In genomic region chr1:17601643-17602382, GRCh38 we compare ENCODE assay signal across 21 cellular contexts.
DNase-seq lines count a peak whose midpoint lies in the region; ATAC-seq and TF ChIP-seq lines count a peak whose summit lies in the region.
"Had no signal": no experiment of that assay in that cellular context is flagged by ENCODE, and none has a peak within 500 bp of the region (broad histone marks: within the 10 kb centered on the region; RNA-seq: fewer than 3 reads in every experiment).

No MANE protein-coding gene starts in this region.

- no peak overlapping the region for H2BK5ac ChIP-seq in neuronal stem cell (ENCODE audit: low read length)

- TF ChIP-seq CTCF in Loucy (conservative IDR thresholded peaks at IDR 0.05; ENCODE audit: low read length) (no peak), chondrocyte (IDR thresholded peaks at IDR 0.05) (no peak)

- no peak overlapping the region for H3K27ac Mint-ChIP-seq in chondrocyte (ENCODE audit: unreplicated experiment)
- H3K27ac Mint-ChIP-seq: activated naive CD4-positive, alpha-beta T cell treated with anti-CD3 and anti-CD28 coated beads, Interleukin-2, amount 50 U/mL, for 24 hours had no signal

- H3K9me3 Mint-ChIP-seq in chondrocyte (ENCODE audit: low read depth) = no peaks in the 10 kb centered on the region
- H3K9me3 Mint-ChIP-seq: activated B cell treated with CpG ODN at 0.5 μM for 24 hours; activated naive CD4-positive, alpha-beta T cell treated with anti-CD3 and anti-CD28 coated beads, Interleukin-2, amount 50 U/mL, for 24 hours had no signal

- peaks cover 20% of the 10 kb centered on the region for H3K4me1 ChIP-seq in Loucy (ENCODE audit: insufficient read depth, low read length, poor library complexity, severe bottlenecking)
- peaks cover 0 to 2% of the 10 kb centered on the region in 2 donors for H3K4me1 ChIP-seq in neuronal stem cell (ENCODE audit: control insufficient read depth in 2 of 2, insufficient read depth in 1 of 2, low read depth in 1 of 2, low read length in 2 of 2)

- H2BK120ac ChIP-seq in neuronal stem cell (ENCODE audit: low read depth, low read length) = no peak overlapping the region

- H3K4me3 ChIP-seq in Loucy (ENCODE audit: low read length, poor library complexity, severe bottlenecking) (no peak overlapping the region), neuronal stem cell (ENCODE audit: low read length in 2 of 2) (no peak overlapping the region)
- H3K4me3 ChIP-seq: lung, psoas muscle, stomach, upper lobe of right lung had no signal

- H3K36me3 ChIP-seq in Loucy (ENCODE audit: insufficient read depth, low read length) (no peaks in the 10 kb centered on the region), neuronal stem cell (replicated peaks in 1 of 2; ENCODE audit: control insufficient read depth in 2 of 2, insufficient read depth in 2 of 2, low read length in 2 of 2) (peaks cover 8 to 26% of the 10 kb centered on the region in 2 donors)
- H3K36me3 ChIP-seq: BE2C, upper lobe of right lung had no signal

- H3K36me3 Mint-ChIP-seq in chondrocyte (ENCODE audit: low read depth) = peaks cover 4% of the 10 kb centered on the region
- H3K36me3 Mint-ChIP-seq: activated naive CD4-positive, alpha-beta T cell treated with anti-CD3 and anti-CD28 coated beads, Interleukin-2, amount 50 U/mL, for 24 hours had no signal

- H3K4ac ChIP-seq in neuronal stem cell (ENCODE audit: low read length) = no peak overlapping the region

- peaks cover 9% of the 10 kb centered on the region for H3K79me1 ChIP-seq in neuronal stem cell (ENCODE audit: low read depth, low read length)

- no peaks in the 10 kb centered on the region for H3K79me2 ChIP-seq in Loucy (ENCODE audit: insufficient read depth, low read length)

- H3K27ac ChIP-seq in neuronal stem cell (replicated peaks; ENCODE audit: low read length) = no peak overlapping the region
- H3K27ac ChIP-seq: psoas muscle, RWPE1, upper lobe of right lung had no signal

- H4K91ac ChIP-seq in neuronal stem cell (ENCODE audit: low read depth, low read length, poor library complexity) = no peak overlapping the region

- DNase-seq in Daoy (ENCODE audit: low read depth) = peak; percentile 38
- DNase-seq in chondrocyte (ENCODE audit: low spot score) = peak; percentile 83
- no peak for DNase-seq in neuronal stem cell (ENCODE audit: low spot score)
- no peak for DNase-seq in activated naive CD4-positive, alpha-beta T cell treated with Interleukin-2 at 50 U/mL for 16 hours
- no peak for DNase-seq in HCEC 1CT
- DNase-seq: activated B cell treated with CpG ODN at 0.5 μM for 24 hours, BE2C, dermis blood vessel endothelial cell, DMS79 treated with DMSO at 0.1 percent for 48 hours, NCI-H1092 treated with DMSO at 0.1 percent for 48 hours, NCI-H2029, NCI-H2227 treated with DMSO at 0.1 percent for 48 hours, psoas muscle, stomach, upper lobe of right lung had no signal

- no peaks in the 10 kb centered on the region for H3K9me2 ChIP-seq in Loucy (replicated peaks; ENCODE audit: low read depth, low read length)

- peak overlapping the region; percentile 15 for H3K9ac ChIP-seq in Loucy (ENCODE audit: low read depth, low read length, poor library complexity, severe bottlenecking)
- no peak overlapping the region for H3K9ac ChIP-seq in neuronal stem cell (ENCODE audit: low read depth, low read length, poor library complexity)

- no peak overlapping the region for H3K4me2 ChIP-seq in Loucy (ENCODE audit: low read depth, low read length, poor library complexity, severe bottlenecking)
- no peak overlapping the region for H3K4me2 ChIP-seq in neuronal stem cell (ENCODE audit: insufficient read depth, low read length, poor library complexity, severe bottlenecking)

- H3K27me3 ChIP-seq in Loucy (ENCODE audit: insufficient read depth, low read length, poor library complexity, severe bottlenecking) (no peaks in the 10 kb centered on the region), neuronal stem cell (ENCODE audit: control insufficient read depth in 3 of 3, insufficient read depth in 3 of 3, low read depth in 1 of 3, low read length in 3 of 3) (no peaks in the 10 kb centered on the region)
- H3K27me3 ChIP-seq: BE2C, stomach, upper lobe of right lung had no signal

- H3K4me3 Mint-ChIP-seq in chondrocyte (ENCODE audit: unreplicated experiment) = no peak overlapping the region
- H3K4me3 Mint-ChIP-seq: activated B cell treated with CpG ODN at 0.5 μM for 24 hours; activated naive CD4-positive, alpha-beta T cell treated with anti-CD3 and anti-CD28 coated beads, Interleukin-2, amount 50 U/mL, for 24 hours had no signal

- WGBS in neuronal stem cell (ENCODE audit: extremely low coverage in 2 of 2, insufficient read length in 2 of 2, insufficient replicate concordance in 1 of 2), 2 donors = no CpG with 5 or more reads among the region's 17 CpGs

- ATAC-seq in HG03432 (IDR thresholded peaks at IDR 0.05; ENCODE audit: unreplicated experiment) = no peak
- ATAC-seq in GM18873 (IDR thresholded peaks at IDR 0.05; ENCODE audit: low FRiP score, unreplicated experiment) = no peak
- ATAC-seq: psoas muscle, upper lobe of right lung had no signal

- H3K27me3 Mint-ChIP-seq in chondrocyte (ENCODE audit: low read depth) = no peaks in the 10 kb centered on the region
- H3K27me3 Mint-ChIP-seq: activated B cell treated with CpG ODN at 0.5 μM for 24 hours; activated naive CD4-positive, alpha-beta T cell treated with anti-CD3 and anti-CD28 coated beads, Interleukin-2, amount 50 U/mL, for 24 hours had no signal

- no peak overlapping the region for H3K23ac ChIP-seq in neuronal stem cell (ENCODE audit: low read depth, low read length, poor library complexity)

- peaks cover 21% of the 10 kb centered on the region for H3K4me1 Mint-ChIP-seq in chondrocyte (ENCODE audit: low read depth)
- H3K4me1 Mint-ChIP-seq: activated B cell treated with CpG ODN at 0.5 μM for 24 hours; activated naive CD4-positive, alpha-beta T cell treated with anti-CD3 and anti-CD28 coated beads, Interleukin-2, amount 50 U/mL, for 24 hours had no signal

- peak overlapping the region; percentile 84 for H2AK5ac ChIP-seq in neuronal stem cell (ENCODE audit: low read depth, low read length)

- no peak overlapping the region for H2BK12ac ChIP-seq in neuronal stem cell (ENCODE audit: low read length)

- no peak overlapping the region for H4K8ac ChIP-seq in neuronal stem cell (ENCODE audit: low read depth, low read length)

- H3K14ac ChIP-seq in neuronal stem cell (ENCODE audit: low read length) = no peak overlapping the region

- H3K9me3 ChIP-seq in Loucy (ENCODE audit: insufficient read depth, low read depth, low read length) = no peaks in the 10 kb centered on the region
- H3K9me3 ChIP-seq in neuronal stem cell (replicated peaks in 1 of 2; ENCODE audit: control insufficient read depth in 2 of 2, insufficient read depth in 1 of 2, low read depth in 1 of 2, low read length in 2 of 2) = no peaks in the 10 kb centered on the region
- H3K9me3 ChIP-seq: BE2C, psoas muscle, stomach, upper lobe of right lung had no signal

- H4K20me1 ChIP-seq in Loucy (ENCODE audit: insufficient read depth, low read length, poor library complexity, severe bottlenecking) = no peaks in the 10 kb centered on the region

- H2AFZ ChIP-seq in Loucy (ENCODE audit: low read length) (no peak overlapping the region), neuronal stem cell (ENCODE audit: low read length) (no peak overlapping the region)

- H3K18ac ChIP-seq in neuronal stem cell (ENCODE audit: low read length) = no peak overlapping the region

- no peaks in the 10 kb centered on the region for H3F3A ChIP-seq in Loucy (ENCODE audit: low read depth)

- no peak overlapping the region for H2BK15ac ChIP-seq in neuronal stem cell (ENCODE audit: low read length)

Comparison
In these comparisons a context has a peak if more than half of its experiments do, and no peak if none do; other contexts are left out.
1. DNase-seq: peak in Daoy (single experiment) and chondrocyte (single experiment); none in neuronal stem cell (single experiment), activated naive CD4-positive, alpha-beta T cell treated with Interleukin-2 at 50 U/mL for 16 hours (single experiment) and HCEC 1CT (single experiment).